In the genomic region with DNA sequence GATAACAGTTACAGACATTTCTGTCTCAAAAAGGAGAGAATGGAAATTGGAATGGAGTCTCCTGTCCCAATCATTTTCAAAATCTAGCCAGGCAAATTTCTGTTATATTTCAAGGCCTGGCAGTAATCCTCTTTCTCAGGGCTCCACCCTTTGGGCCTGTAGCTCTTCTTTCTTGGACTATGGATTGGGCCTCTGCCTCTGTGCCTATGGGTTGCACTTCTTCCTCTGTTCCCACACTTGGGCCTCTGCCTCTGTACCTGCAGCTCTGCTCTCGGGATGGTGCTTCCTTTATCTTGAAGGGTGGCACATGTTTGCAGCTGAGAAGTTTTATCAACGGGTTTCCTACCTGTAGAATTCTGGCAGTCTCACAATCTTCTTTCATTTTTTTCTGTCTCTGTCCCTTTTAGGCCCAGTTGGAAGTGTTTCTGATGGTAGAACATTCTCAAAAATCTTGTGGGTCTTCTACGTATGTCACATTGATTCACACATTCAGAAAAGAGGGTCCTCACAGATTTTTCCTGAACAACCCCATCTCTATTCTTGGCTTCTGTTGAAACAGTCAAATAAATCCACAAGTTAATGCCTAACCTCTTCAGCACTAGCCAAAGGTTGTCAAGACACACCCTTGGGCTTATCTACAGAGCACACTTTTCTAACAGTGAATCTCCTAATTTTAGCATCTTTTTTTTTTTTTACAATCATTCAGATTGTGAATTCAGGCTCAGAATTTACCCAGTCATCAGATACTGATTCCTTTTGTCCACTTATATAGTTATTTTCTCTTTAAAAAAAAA, we compare ENCODE assay signal across 23 cellular contexts.
A peak's percentile ranks its signal among the peaks of the same experiment; 100 is the strongest.
DNase-seq lines count a peak whose midpoint lies in the region; ATAC-seq and TF ChIP-seq lines count a peak whose summit lies in the region.
"Had no signal": no experiment of that assay in that cellular context is flagged by ENCODE, and none has a peak within 500 bp of the region (broad histone marks: within the 10 kb centered on the region; RNA-seq: fewer than 3 reads in every experiment).

No MANE protein-coding gene starts in this region.

- no peaks in the 10 kb centered on the region for H3K9me3 ChIP-seq in colonic mucosa
- H3K9me3 ChIP-seq: BE2C had no signal

- intact Hi-C loops in colonic mucosa (cut with DNase I) (no loop called here), left colon (cut with DNase I, micrococcal nuclease) (no loop called here)

- peak overlapping the region; percentile 51 for H3K27ac Mint-ChIP-seq in neural crest cell (ENCODE audit: unreplicated experiment)
- H3K27ac Mint-ChIP-seq: CD14-positive monocyte; CD4-positive, alpha-beta T cell; CD8-positive, alpha-beta memory T cell had no signal

- DNase-seq in NCI-H82 (lab: John Stamatoyannopoulos, UW), result peak; percentile 33
- no peak for DNase-seq in NCI-H82 treated with DMSO at 0.1 percent for 48 hours (lab: John Stamatoyannopoulos, UW; ENCODE audit: unreplicated experiment)
- peak; percentile 23 for DNase-seq in colonic mucosa
- no peak for DNase-seq in left colon
- no peak for DNase-seq in neural crest cell (ENCODE audit: low read depth, low spot score)
- no peak for DNase-seq in UCSD-AML1 (lab: John Stamatoyannopoulos, UW; ENCODE audit: unreplicated experiment)
- DNase-seq: AML-193; BE2C; CD4-positive, alpha-beta T cell; CD8-positive, alpha-beta memory T cell; DMS 273 treated with DMSO at 0.1 percent for 48 hours; DMS79; EL; GDM1; GM23248; H7; HCEC 1CT had no signal

- no peaks in the 10 kb centered on the region for H3K36me3 ChIP-seq in colonic mucosa
- H3K36me3 ChIP-seq: BE2C; BLaER1 treated with 17β-estradiol and CSF1 and Interleukin-3, amounts not matched to agents 10 nM and 100 nM had no signal

- no peak overlapping the region for H3K27ac ChIP-seq in colonic mucosa
- H3K27ac ChIP-seq: 22Rv1; BLaER1 treated with 17β-estradiol and CSF1 and Interleukin-3, amounts not matched to agents 10 nM and 100 nM; GM23248 had no signal

- no peaks in the 10 kb centered on the region for H3K36me3 Mint-ChIP-seq in neural crest cell (ENCODE audit: low read depth)
- H3K36me3 Mint-ChIP-seq: CD8-positive, alpha-beta memory T cell had no signal

- no peaks in the 10 kb centered on the region for H3K27me3 ChIP-seq in colonic mucosa
- H3K27me3 ChIP-seq: BE2C had no signal

- no peak overlapping the region for H3K9ac ChIP-seq in colonic mucosa (ENCODE audit: low read depth in 2 of 2, low read length in 2 of 2)
- H3K9ac ChIP-seq: BLaER1 treated with 17β-estradiol and CSF1 and Interleukin-3, amounts not matched to agents 10 nM and 100 nM; GM23248 had no signal

- TF ChIP-seq CTCF in colonic mucosa (IDR thresholded peaks at IDR 0.05) (no peak), neural crest cell (conservative IDR thresholded peaks at IDR 0.05) (no peak)

- H3K9me3 Mint-ChIP-seq in neural crest cell, result peaks cover 3% of the 10 kb centered on the region
- H3K9me3 Mint-ChIP-seq: CD4-positive, alpha-beta T cell; CD8-positive, alpha-beta memory T cell had no signal

- peaks cover 6% of the 10 kb centered on the region for H3K4me1 Mint-ChIP-seq in neural crest cell

- H3K4me3 ChIP-seq in colonic mucosa, result no peak overlapping the region
- H3K4me3 ChIP-seq: BLaER1 treated with 17β-estradiol and CSF1 and Interleukin-3, amounts not matched to agents 10 nM and 100 nM; GM12878; GM23248 had no signal

- H3K4me3 Mint-ChIP-seq in neural crest cell, result no peak overlapping the region
- H3K4me3 Mint-ChIP-seq: CD14-positive monocyte; CD4-positive, alpha-beta T cell; CD8-positive, alpha-beta memory T cell had no signal

- H3K27me3 Mint-ChIP-seq in neural crest cell (ENCODE audit: low read depth), result no peaks in the 10 kb centered on the region
- H3K27me3 Mint-ChIP-seq: CD4-positive, alpha-beta T cell had no signal

- no peaks in the 10 kb centered on the region for H3K4me1 ChIP-seq in colonic mucosa
- H3K4me1 ChIP-seq: BE2C had no signal

- peak; percentile 93 for ATAC-seq in left colon
- no peak for ATAC-seq in GM19463 (IDR thresholded peaks at IDR 0.05; ENCODE audit: unreplicated experiment)
- ATAC-seq in HG02884 (IDR thresholded peaks at IDR 0.05; ENCODE audit: unreplicated experiment), result no peak
- ATAC-seq: GM12878 had no signal

Comparison
In these comparisons a context has a peak if more than half of its experiments do, and no peak if none do; other contexts are left out.
1. DNase-seq: peak in NCI-H82 (single experiment) and colonic mucosa (single experiment); none in NCI-H82 treated with DMSO at 0.1 percent for 48 hours (single experiment), left colon (0 of 2), neural crest cell (single experiment) and UCSD-AML1 (single experiment).